ENCODE assay signal across 13 cellular contexts in genomic region chr7:129864042-129864441, GRCh38.
DNase-seq lines count a peak whose midpoint lies in the region; ATAC-seq and TF ChIP-seq lines count a peak whose summit lies in the region.
"Had no signal": no experiment of that assay in that cellular context is flagged by ENCODE, and none has a peak within 500 bp of the region (broad histone marks: within the 10 kb centered on the region; RNA-seq: fewer than 3 reads in every experiment).

No MANE protein-coding gene starts in this region.

- peak; percentile 83 for ATAC-seq in Right ventricle myocardium inferior
- ATAC-seq in GM21423 (IDR thresholded peaks at IDR 0.05; ENCODE audit: unreplicated experiment), result no peak
- no peak for ATAC-seq in activated CD8-positive, alpha-beta T cell treated with anti-CD3 and anti-CD28 coated beads for 36 hours

- TF ChIP-seq POLR2A in vagina (IDR thresholded peaks at IDR 0.05), result no peak

- no peaks in the 10 kb centered on the region for H3K36me3 ChIP-seq in vagina

- POLR2A ChIA-PET in activated CD8-positive, alpha-beta T cell treated with anti-CD3 and anti-CD28 coated beads for 36 hours (lab: Charles Lee), result no interaction called here

- TF ChIP-seq CTCF in nephron (IDR thresholded peaks at IDR 0.05; ENCODE audit: unreplicated experiment in 3 of 3) (no peak), vagina (IDR thresholded peaks at IDR 0.05) (no peak)
- TF ChIP-seq CTCF in activated CD8-positive, alpha-beta T cell treated with anti-CD3 and anti-CD28 coated beads for 36 hours (IDR thresholded peaks at IDR 0.05), result no peak

- H3K4me3 ChIP-seq in vagina, result no peak overlapping the region

- DNase-seq in Right ventricle myocardium inferior (ENCODE audit: missing footprints), result no peak
- no peak for DNase-seq in cardiac septum (ENCODE audit: low spot score)
- no peak for DNase-seq in epithelial cell of prostate (ENCODE audit: low read depth, low spot score)
- no peak for DNase-seq in vagina (ENCODE audit: extremely low spot score in 2 of 2)
- no peak for DNase-seq in NK-92 treated with Interleukin-12 subunit alpha and Interleukin-12 subunit beta, amount 100 ng/mL, for 24 hours (lab: John Stamatoyannopoulos, UW)
- DNase-seq in activated CD8-positive, alpha-beta T cell treated with anti-CD3 and anti-CD28 coated beads for 36 hours, result no peak
- DNase-seq: activated gamma-delta T cell, cortex of kidney, NCI-H510A treated with DMSO at 0.1 percent for 48 hours, posterior cingulate gyrus, substantia nigra had no signal

- intact Hi-C loops in Right ventricle myocardium inferior (cut with DNase I), result loop anchor here (5.0 kb wide), 1 partner anchor 88 kb away; the partner anchor contains the start of gene UBE2H
- intact Hi-C loops in cardiac septum (cut with DNase I), result no loop called here
- intact Hi-C loops in vagina (cut with DNase I), result no loop called here
- intact Hi-C loops in activated CD8-positive, alpha-beta T cell treated with anti-CD3 and anti-CD28 coated beads for 36 hours (cut with micrococcal nuclease), result no loop called here

- peaks cover 5% of the 10 kb centered on the region for H3K36me3 Mint-ChIP-seq in nephron (ENCODE audit: low read depth)
- peaks cover 2% of the 10 kb centered on the region for H3K36me3 Mint-ChIP-seq in activated CD8-positive, alpha-beta T cell treated with anti-CD3 and anti-CD28 coated beads for 36 hours (ENCODE audit: low read depth)

- peaks cover 71% of the 10 kb centered on the region for H3K4me1 ChIP-seq in vagina

- H3K27me3 ChIP-seq in vagina, result no peaks in the 10 kb centered on the region

- no peaks in the 10 kb centered on the region for H3K27me3 Mint-ChIP-seq in nephron (ENCODE audit: low read depth)
- H3K27me3 Mint-ChIP-seq in activated CD8-positive, alpha-beta T cell treated with anti-CD3 and anti-CD28 coated beads for 36 hours, result no peaks in the 10 kb centered on the region

- peaks cover 50% of the 10 kb centered on the region for H3K4me1 Mint-ChIP-seq in nephron
- H3K4me1 Mint-ChIP-seq in activated CD8-positive, alpha-beta T cell treated with anti-CD3 and anti-CD28 coated beads for 36 hours (ENCODE audit: low read depth), result peaks cover 45% of the 10 kb centered on the region

- H3K9me3 ChIP-seq in vagina, result no peaks in the 10 kb centered on the region

- H3K4me3 Mint-ChIP-seq in nephron, result no peak overlapping the region
- no peak overlapping the region for H3K4me3 Mint-ChIP-seq in activated CD8-positive, alpha-beta T cell treated with anti-CD3 and anti-CD28 coated beads for 36 hours

- CTCF ChIA-PET in activated CD8-positive, alpha-beta T cell treated with anti-CD3 and anti-CD28 coated beads for 36 hours (lab: Charles Lee), result interaction anchor here (1.1 to 1.9 kb wide), 2 partner anchors 7 to 13 kb away, joined by 3 to 4 read pairs; no protein-coding TSS in a partner anchor

- no peaks in the 10 kb centered on the region for H3K9me3 Mint-ChIP-seq in nephron
- H3K9me3 Mint-ChIP-seq in activated CD8-positive, alpha-beta T cell treated with anti-CD3 and anti-CD28 coated beads for 36 hours, result no peaks in the 10 kb centered on the region

- H3K27ac ChIP-seq in epithelial cell of prostate, result peak overlapping the region; percentile 29
- H3K27ac ChIP-seq in vagina, result peak overlapping the region; percentile 63

- H3K27ac Mint-ChIP-seq in nephron, result peak overlapping the region in 2 of 3 experiments; percentile 57 to 96
- no peak overlapping the region for H3K27ac Mint-ChIP-seq in activated CD8-positive, alpha-beta T cell treated with anti-CD3 and anti-CD28 coated beads for 36 hours
